ENCODE assay signal across 8 cellular contexts in genomic region chr12:52082988-52083637, GRCh38. TPM values are rescaled to one million over a fixed set of nuclear protein-coding genes. Genes with fewer than 3 reads are reported as not detected.
A peak's percentile ranks its signal among the peaks of the same experiment; 100 is the strongest.
DNase-seq lines count a peak whose midpoint lies in the region; ATAC-seq and TF ChIP-seq lines count a peak whose summit lies in the region.

No MANE protein-coding gene starts in this region.

- H4K20me1 ChIP-seq in IMR-90 (ENCODE audit: insufficient read depth, low read length) = peaks cover 26% of the 10 kb centered on the region

- intact Hi-C loops in IMR-90 (cut with micrococcal nuclease) = loop anchor here (1.0 to 2.0 kb wide), 2 partner anchors 50 to 58 kb away; no protein-coding TSS in a partner anchor

- peaks cover 10% of the 10 kb centered on the region for H3K27me3 Mint-ChIP-seq in glutamatergic neuron (ENCODE audit: unreplicated experiment)

- no peaks in the 10 kb centered on the region; the same call in 1 of the 2 replicates for H3K27me3 ChIP-seq in IMR-90 (ENCODE audit: control insufficient read depth, insufficient read depth, low read length)

- no TSS peak for BruUV-seq in IMR-90 (replicated peaks; lab: Mats Ljungman, UMichigan)

- H3K4me1 ChIP-seq in IMR-90 (ENCODE audit: control insufficient read depth, insufficient read depth, low read length) = peaks cover 30% of the 10 kb centered on the region

- peak; percentile 87 for TF ChIP-seq CTCF in IMR-90 (conservative IDR thresholded peaks at IDR 0.05; ENCODE audit: low read depth, low read length)
- TF ChIP-seq CTCF in glutamatergic neuron (IDR thresholded peaks at IDR 0.05; ENCODE audit: partially characterized antibody, unreplicated experiment) = peak; percentile 95

- H4K5ac ChIP-seq in IMR-90 (ENCODE audit: low read depth, low read length) = no peak overlapping the region; the same call in 1 of the 2 replicates

- H2AK5ac ChIP-seq in IMR-90 (ENCODE audit: low read depth, low read length) = peak overlapping the region; percentile 61; the same call in 1 of the 2 replicates

- in situ Hi-C loops in IMR-90 (cut with MboI; ENCODE audit: low sequenced_read_pairs) = loop anchor here (5.0 kb wide), 1 partner anchor 56 kb away; no protein-coding TSS in a partner anchor

- H3K9me3 Mint-ChIP-seq in glutamatergic neuron (ENCODE audit: unreplicated experiment) = peaks cover 4% of the 10 kb centered on the region

- H2AK9ac ChIP-seq in IMR-90 (replicated peaks; ENCODE audit: low read depth, low read length, poor library complexity) = peak overlapping the region; percentile 80

- POLR2A ChIA-PET in IMR-90 (lab: Charles Lee; ENCODE audit: unreplicated experiment) = interaction anchor here (0.5 to 0.6 kb wide), 2 partner anchors 196 to 227 kb away, joined by 3 to 9 read pairs; no protein-coding TSS in a partner anchor

- peak overlapping the region; percentile 64 for H2BK5ac ChIP-seq in IMR-90 (ENCODE audit: low read depth, low read length, poor library complexity, severe bottlenecking)

- CTCF ChIA-PET in IMR-90 (lab: Yijun Ruan, JAX) = interaction anchor here (0.9 to 4.2 kb wide), 5 partner anchors 14 to 57 kb away, joined by 3 to 55 read pairs (median 4); partner anchors contain the start of gene NR4A1

- dilution Hi-C loops in IMR-90 (cut with HindIII; ENCODE audit: low sequenced_read_pairs, unreplicated experiment) = no loop called here

- H3K14ac ChIP-seq in IMR-90 (replicated peaks; ENCODE audit: low read depth, low read length) = no peak overlapping the region

- no peak; the same call in 1 of the 2 replicates for TF ChIP-seq POLR2A in IMR-90 (IDR thresholded peaks at IDR 0.05; ENCODE audit: low read depth, low read length)

- no peaks in the 10 kb centered on the region for H3K36me3 Mint-ChIP-seq in glutamatergic neuron (ENCODE audit: unreplicated experiment)

- no peak overlapping the region for H3K56ac ChIP-seq in IMR-90 (ENCODE audit: extremely low read depth, insufficient read depth, low read length)

- H3K9me1 ChIP-seq in IMR-90 (ENCODE audit: insufficient read depth, low read length) = no peaks in the 10 kb centered on the region

- ATAC-seq in IMR-90 (ENCODE audit: low read depth) = peak; percentile 68
- no peak for ATAC-seq in GM18502 (IDR thresholded peaks at IDR 0.05; ENCODE audit: poor library complexity, unreplicated experiment)

- H3K27ac ChIP-seq in IMR-90 (ENCODE audit: insufficient read depth, low read length) = peak overlapping the region; percentile 66

- peak overlapping the region; percentile 87 for H3K4ac ChIP-seq in IMR-90 (ENCODE audit: low read depth, low read length)

- no peak overlapping the region for H3K9ac ChIP-seq in IMR-90 (ENCODE audit: low read depth, low read length)

- H3K36me3 ChIP-seq in IMR-90 (ENCODE audit: control insufficient read depth, insufficient read depth, low read length) = peaks cover 9% of the 10 kb centered on the region

- peaks cover 7 to 29% of the 10 kb centered on the region in 2 experiments for H3K79me1 ChIP-seq in IMR-90 (ENCODE audit: low read depth in 1 of 2, low read length in 2 of 2)

- peak overlapping the region; percentile 70 for H4K91ac ChIP-seq in IMR-90 (ENCODE audit: insufficient read depth, low read depth, low read length)

- H2BK120ac ChIP-seq in IMR-90 (ENCODE audit: low read depth, low read length) = peak overlapping the region; percentile 83; the same call in 1 of the 2 replicates

- H2BK20ac ChIP-seq in IMR-90 (ENCODE audit: low read depth, low read length) = peak overlapping the region; percentile 53; the same call in 1 of the 2 replicates

- DNase-seq in DMS153 treated with DMSO at 0.1 percent for 48 hours (lab: John Stamatoyannopoulos, UW; ENCODE audit: unreplicated experiment) (peak; percentile 29), IMR-90 (peak; percentile 71), SK-N-DZ (ENCODE audit: low spot score) (peak; percentile 78), glutamatergic neuron (peak; percentile 77), putamen (ENCODE audit: low spot score) (peak; percentile 46), OCI-M2 (lab: John Stamatoyannopoulos, UW; ENCODE audit: unreplicated experiment) (no peak)
- peak; percentile 71 for DNase-seq in activated naive CD4-positive, alpha-beta T cell treated with Interleukin-2 at 50 U/mL for 16 hours

- H3K4me3 ChIP-seq in IMR-90 (ENCODE audit: insufficient read depth, low read depth, low read length) = no peak overlapping the region

- WGBS in IMR-90 (ENCODE audit: extremely low coverage in 2 of 2, insufficient read length in 1 of 2), 2 experiments = 100% methylated on average over 2 of the region's 11 CpGs; no CpG with 5 or more reads in 1 of the 2 experiments

- peak overlapping the region in 1 of 2 experiments; percentile 78; a peak in 1 of 4 replicates for H4K8ac ChIP-seq in IMR-90 (ENCODE audit: low read depth in 2 of 2, low read length in 2 of 2)

- peak; percentile 80 for TF ChIP-seq RAD21 in IMR-90 (IDR thresholded peaks at IDR 0.05; ENCODE audit: low read length)

- no peak overlapping the region; the same call in 1 of the 2 replicates for H3K18ac ChIP-seq in IMR-90 (ENCODE audit: low read depth, low read length)

- 0 out of 2 replicates have a peak overlapping the region, but pooled peaks have one; percentile 42 for H3K4me2 ChIP-seq in IMR-90 (ENCODE audit: low read depth, low read length)

- H3K9me3 ChIP-seq in IMR-90 (ENCODE audit: control insufficient read depth, insufficient read depth, low read length) = no peaks in the 10 kb centered on the region

- 0 out of 2 replicates have a peak overlapping the region, but pooled peaks have one; percentile 8 for H3K23ac ChIP-seq in IMR-90 (ENCODE audit: low read depth, low read length)

- peak overlapping the region; percentile 23 for H3K27ac Mint-ChIP-seq in glutamatergic neuron (ENCODE audit: unreplicated experiment)

- H2BK15ac ChIP-seq in IMR-90 (ENCODE audit: low read depth, low read length) = 0 out of 3 replicates have a peak overlapping the region, but pooled peaks have one; percentile 37

- H3K4me3 Mint-ChIP-seq in glutamatergic neuron (ENCODE audit: unreplicated experiment) = peak overlapping the region; percentile 21

- H3K4me1 Mint-ChIP-seq in glutamatergic neuron (ENCODE audit: low read depth, unreplicated experiment) = peaks cover 30% of the 10 kb centered on the region

- peak overlapping the region; percentile 87 for H2AFZ ChIP-seq in IMR-90 (replicated peaks; ENCODE audit: low read length, poor library complexity)

TF ChIP-seq in IMR-90, 13 proteins besides CTCF, POLR2A, EP300 and RAD21 (continues in another document):
- TF ChIP-seq MAZ (IDR thresholded peaks at IDR 0.05; ENCODE audit: borderline replicate concordance, low read depth, low read length) (peak; percentile 77), MXI1 (IDR thresholded peaks at IDR 0.05; ENCODE audit: borderline replicate concordance, low read depth, low read length) (no peak), RCOR1 (IDR thresholded peaks at IDR 0.05; ENCODE audit: insufficient replicate concordance, low read length) (no peak), ELK1 (IDR thresholded peaks at IDR 0.05; ENCODE audit: borderline replicate concordance, low read depth, low read length) (no peak), MAFK (IDR thresholded peaks at IDR 0.05; ENCODE audit: low read depth, low read length) (no peak), SMC3 (IDR thresholded peaks at IDR 0.05; ENCODE audit: low read depth, low read length) (peak; percentile 72), RFX5 (IDR thresholded peaks at IDR 0.05; ENCODE audit: low read depth, low read length) (no peak), CEBPB (IDR thresholded peaks at IDR 0.05; ENCODE audit: low read depth, low read length) (peak; percentile 78), CHD1 (IDR thresholded peaks at IDR 0.05; ENCODE audit: low read depth, low read length) (no peak), FOS (IDR thresholded peaks at IDR 0.05; ENCODE audit: low read depth, low read length) (no peak), BHLHE40 (IDR thresholded peaks at IDR 0.05; ENCODE audit: low read depth, low read length) (no peak), NFE2L2 (IDR thresholded peaks at IDR 0.05; ENCODE audit: low read depth, low read length) (no peak)

RNA-seq across cellular contexts. Expression of gene SMIM41, which starts 3.6 kb away (rescaled TPM):
- not detected in 2 replicates for total RNA-seq in IMR-90 (2012; rRNA removed)
- not detected in 2 replicates for polyA plus RNA-seq in IMR-90 (2012; rRNA removed)
- polyA plus RNA-seq in IMR-90 (2012; cell fraction: cytosol; rRNA removed) = 0.04 and 0.17 TPM in 2 replicates
- 0.14 and 0.45 TPM in 2 replicates for polyA plus RNA-seq in IMR-90 (2012; cell fraction: nucleus; rRNA removed; ENCODE audit: low replicate concordance)
- polyA plus RNA-seq in SK-N-DZ (2014; cell fraction: cytosol; rRNA removed) = not detected in 2 replicates
- not detected in 2 replicates for polyA plus RNA-seq in SK-N-DZ (2014; cell fraction: nucleus; rRNA removed)
- total RNA-seq in glutamatergic neuron (ENCODE audit: unreplicated experiment) = 0.88 TPM

RNA-seq across cellular contexts. Expression of gene ATG101, which starts 13.3 kb away (rescaled TPM):
- total RNA-seq in IMR-90 (2012; rRNA removed) = 158 and 167 TPM in 2 replicates
- polyA plus RNA-seq in IMR-90 (2012; rRNA removed) = 93.9 and 113 TPM in 2 replicates
- polyA plus RNA-seq in IMR-90 (2012; cell fraction: cytosol; rRNA removed) = 181 and 193 TPM in 2 replicates
- 267 and 321 TPM in 2 replicates for polyA plus RNA-seq in IMR-90 (2012; cell fraction: nucleus; rRNA removed; ENCODE audit: low replicate concordance)
- polyA plus RNA-seq in SK-N-DZ (2014; cell fraction: cytosol; rRNA removed) = 57.9 and 64.7 TPM in 2 replicates
- 40.6 and 41.2 TPM in 2 replicates for polyA plus RNA-seq in SK-N-DZ (2014; cell fraction: nucleus; rRNA removed)
- 26.2 TPM for total RNA-seq in glutamatergic neuron (ENCODE audit: unreplicated experiment)

RNA-seq across cellular contexts. Expression of gene NR4A1, which starts 31.9 kb away (rescaled TPM):
- total RNA-seq in IMR-90 (2012; rRNA removed) (6.6 and 23.1 TPM in 2 replicates), glutamatergic neuron (ENCODE audit: unreplicated experiment) (8.5 TPM)
- 34.1 and 120 TPM in 2 replicates for polyA plus RNA-seq in IMR-90 (2012; rRNA removed)
- 127 and 458 TPM in 2 replicates for polyA plus RNA-seq in IMR-90 (2012; cell fraction: cytosol; rRNA removed)
- polyA plus RNA-seq in IMR-90 (2012; cell fraction: nucleus; rRNA removed; ENCODE audit: low replicate concordance) = 1,801 and 2,637 TPM in 2 replicates
- polyA plus RNA-seq in SK-N-DZ (2014; cell fraction: cytosol; rRNA removed) = 14.7 and 19.6 TPM in 2 replicates
- 16.8 and 20.0 TPM in 2 replicates for polyA plus RNA-seq in SK-N-DZ (2014; cell fraction: nucleus; rRNA removed)
